In the genomic region with DNA sequence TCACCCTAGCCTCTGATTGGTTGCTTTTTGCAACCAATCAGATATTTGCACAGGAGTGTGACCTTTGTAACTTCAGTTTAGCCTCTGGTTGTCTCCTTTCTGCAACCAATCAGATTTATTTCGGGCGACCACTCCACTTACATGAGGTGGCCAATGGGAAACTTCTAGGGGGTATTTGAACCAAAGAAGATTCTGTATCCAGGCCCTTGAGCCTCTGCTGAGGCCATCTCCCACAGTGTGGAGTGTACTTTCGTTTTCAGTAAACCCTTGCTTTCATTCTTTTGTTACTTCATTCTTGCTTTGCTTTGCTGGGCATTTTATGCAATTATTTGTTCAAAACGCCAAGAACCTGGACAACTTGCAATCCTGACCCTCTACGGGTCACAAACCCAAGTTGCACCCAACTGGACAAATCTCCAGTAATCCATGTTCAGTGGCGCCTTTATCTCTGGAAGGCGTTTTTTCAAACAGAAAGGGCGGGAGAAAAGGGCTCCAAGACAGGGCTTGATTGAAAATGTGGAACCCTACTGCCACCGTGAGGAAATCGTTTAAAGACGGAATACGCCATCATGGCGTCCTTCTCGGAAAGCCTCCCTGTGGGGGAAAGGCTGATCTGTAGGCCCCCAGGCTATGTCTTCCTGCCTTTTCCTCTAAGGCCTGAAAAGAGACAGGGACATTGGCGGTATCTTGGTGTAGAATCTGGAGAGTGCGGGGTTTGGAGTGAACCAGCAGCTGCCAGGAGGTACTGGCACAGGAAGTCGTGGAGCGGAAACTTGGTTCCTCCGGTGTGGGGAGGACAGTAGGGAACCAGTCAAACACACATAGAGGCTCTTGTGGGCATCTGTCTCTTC, we compare ENCODE assay signal across 9 cellular contexts.
A peak's percentile ranks its signal among the peaks of the same experiment; 100 is the strongest.
DNase-seq lines count a peak whose midpoint lies in the region; ATAC-seq lines count a peak whose summit lies in the region.
"Had no signal": no experiment of that assay in that cellular context is flagged by ENCODE, and none has a peak within 500 bp of the region (broad histone marks: within the 10 kb centered on the region; RNA-seq: fewer than 3 reads in every experiment).

No MANE protein-coding gene starts in this region.

- H3K27me3 Mint-ChIP-seq in natural killer cell treated with Interleukin-12 subunit alpha and Interleukin-12 subunit beta and Interleukin-15 and Interleukin-18, amount 100 ng/mL, for 72 hours = peaks cover 0 to 4% of the 10 kb centered on the region in 2 donors
- H3K27me3 Mint-ChIP-seq in activated CD4-positive, alpha-beta T cell treated with anti-CD3 and anti-CD28 coated beads, Interleukin-2, amount 10 ng/mL, durations not matched to agents 24 days and 14 days = no peaks in the 10 kb centered on the region

- H3K27ac Mint-ChIP-seq in natural killer cell treated with Interleukin-12 subunit alpha and Interleukin-12 subunit beta and Interleukin-15 and Interleukin-18, amount 100 ng/mL, for 72 hours = peak overlapping the region in 1 of 2 donors; percentile 98
- H3K27ac Mint-ChIP-seq in activated CD4-positive, alpha-beta T cell treated with anti-CD3 and anti-CD28 coated beads, Interleukin-2, amount 10 ng/mL, durations not matched to agents 24 days and 14 days = no peak overlapping the region

- intact Hi-C loops in activated CD4-positive, alpha-beta T cell treated with anti-CD3 and anti-CD28 coated beads, Interleukin-2, amount 10 ng/mL, durations not matched to agents 24 days and 14 days (cut with micrococcal nuclease) = no loop called here

- H3K4me3 ChIP-seq in GM08714 (ENCODE audit: low read length) = peak overlapping the region; percentile 15; the same call in 1 of the 2 replicates

- peak; percentile 63 for DNase-seq in activated T-helper 9 cell treated with anti-CD3 and anti-CD28 coated beads, Interleukin-2, amount 50 U/mL, for 16 hours (ENCODE audit: low read depth)
- peak; percentile 65 for DNase-seq in natural killer cell treated with Interleukin-12 subunit alpha and Interleukin-12 subunit beta and Interleukin-15 and Interleukin-18, amount 100 ng/mL, for 72 hours (ENCODE audit: low spot score)
- DNase-seq in HUDEP-2 (lab: John Stamatoyannopoulos, UW; ENCODE audit: unreplicated experiment in 76 of 76) (no peak), LoVo (ENCODE audit: low spot score) (no peak), SIG-M5 treated with dmso at 0.1 percent for 504 hours (lab: John Stamatoyannopoulos, UW; ENCODE audit: unreplicated experiment) (no peak)
- DNase-seq in activated CD4-positive, alpha-beta T cell treated with anti-CD3 and anti-CD28 coated beads, Interleukin-2, amount 10 ng/mL, durations not matched to agents 24 days and 14 days = no peak
- DNase-seq: stimulated activated CD4-positive, alpha-beta T cell treated with anti-CD3 and anti-CD28 coated beads, Interleukin-15, amount 100 ng/mL, for 24 hours had no signal

- no peak overlapping the region for H3K4me3 Mint-ChIP-seq in natural killer cell treated with Interleukin-12 subunit alpha and Interleukin-12 subunit beta and Interleukin-15 and Interleukin-18, amount 100 ng/mL, for 72 hours
- H3K4me3 Mint-ChIP-seq in activated CD4-positive, alpha-beta T cell treated with anti-CD3 and anti-CD28 coated beads, Interleukin-2, amount 10 ng/mL, durations not matched to agents 24 days and 14 days = no peak overlapping the region

- H3K9me3 Mint-ChIP-seq in natural killer cell treated with Interleukin-12 subunit alpha and Interleukin-12 subunit beta and Interleukin-15 and Interleukin-18, amount 100 ng/mL, for 72 hours = peaks cover 3% of the 10 kb centered on the region
- peaks cover 5% of the 10 kb centered on the region for H3K9me3 Mint-ChIP-seq in activated CD4-positive, alpha-beta T cell treated with anti-CD3 and anti-CD28 coated beads, Interleukin-2, amount 10 ng/mL, durations not matched to agents 24 days and 14 days

- H3K4me1 Mint-ChIP-seq in natural killer cell treated with Interleukin-12 subunit alpha and Interleukin-12 subunit beta and Interleukin-15 and Interleukin-18, amount 100 ng/mL, for 72 hours (ENCODE audit: low read depth in 2 of 2) = peaks cover 0 to 13% of the 10 kb centered on the region in 2 donors
- H3K4me1 Mint-ChIP-seq in activated CD4-positive, alpha-beta T cell treated with anti-CD3 and anti-CD28 coated beads, Interleukin-2, amount 10 ng/mL, durations not matched to agents 24 days and 14 days = no peaks in the 10 kb centered on the region

- no peaks in the 10 kb centered on the region for H3K36me3 Mint-ChIP-seq in natural killer cell treated with Interleukin-12 subunit alpha and Interleukin-12 subunit beta and Interleukin-15 and Interleukin-18, amount 100 ng/mL, for 72 hours
- peaks cover 13% of the 10 kb centered on the region for H3K36me3 Mint-ChIP-seq in activated CD4-positive, alpha-beta T cell treated with anti-CD3 and anti-CD28 coated beads, Interleukin-2, amount 10 ng/mL, durations not matched to agents 24 days and 14 days (ENCODE audit: low read depth)

- peak; percentile 63 for ATAC-seq in HG03095 (IDR thresholded peaks at IDR 0.05; ENCODE audit: unreplicated experiment)
- peak in 1 of 2 donors; percentile 86 for ATAC-seq in natural killer cell treated with Interleukin-12 subunit alpha and Interleukin-12 subunit beta and Interleukin-15 and Interleukin-18, amount 100 ng/mL, for 72 hours

Comparison
In these comparisons a context has a peak if more than half of its experiments do, and no peak if none do; other contexts are left out.
1. DNase-seq: peak in activated T-helper 9 cell treated with anti-CD3 and anti-CD28 coated beads, Interleukin-2, amount 50 U/mL, for 16 hours (single experiment) and natural killer cell treated with Interleukin-12 subunit alpha and Interleukin-12 subunit beta and Interleukin-15 and Interleukin-18, amount 100 ng/mL, for 72 hours (single experiment); none in HUDEP-2 (0 of 76), activated CD4-positive, alpha-beta T cell treated with anti-CD3 and anti-CD28 coated beads, Interleukin-2, amount 10 ng/mL, durations not matched to agents 24 days and 14 days (single experiment), LoVo (single experiment) and SIG-M5 treated with dmso at 0.1 percent for 504 hours (single experiment).